Comparison of ENCODE assay signal across 1 cellular context in genomic region chr3:61701019-61701418, GRCh38.
TF ChIP-seq lines count a peak whose summit lies in the region.

No MANE protein-coding gene starts in this region.

TF ChIP-seq in GM23338, 12 proteins besides CTCF, POLR2A, EP300 and RAD21 (continued from another document):
- TF ChIP-seq EZH2phosphoT487 (IDR thresholded peaks at IDR 0.05; ENCODE audit: unreplicated experiment), result no peak
- no peak for TF ChIP-seq ZNF114 (CRISPR knock-in tag; IDR thresholded peaks at IDR 0.05)
- TF ChIP-seq STAT1 (IDR thresholded peaks at IDR 0.05; ENCODE audit: unreplicated experiment), result no peak
- TF ChIP-seq ETS1 (IDR thresholded peaks at IDR 0.05), result no peak
- TF ChIP-seq JUNB (IDR thresholded peaks at IDR 0.05; ENCODE audit: unreplicated experiment), result no peak
